Comparison of ENCODE assay signal across 31 cellular contexts in the genomic region with DNA sequence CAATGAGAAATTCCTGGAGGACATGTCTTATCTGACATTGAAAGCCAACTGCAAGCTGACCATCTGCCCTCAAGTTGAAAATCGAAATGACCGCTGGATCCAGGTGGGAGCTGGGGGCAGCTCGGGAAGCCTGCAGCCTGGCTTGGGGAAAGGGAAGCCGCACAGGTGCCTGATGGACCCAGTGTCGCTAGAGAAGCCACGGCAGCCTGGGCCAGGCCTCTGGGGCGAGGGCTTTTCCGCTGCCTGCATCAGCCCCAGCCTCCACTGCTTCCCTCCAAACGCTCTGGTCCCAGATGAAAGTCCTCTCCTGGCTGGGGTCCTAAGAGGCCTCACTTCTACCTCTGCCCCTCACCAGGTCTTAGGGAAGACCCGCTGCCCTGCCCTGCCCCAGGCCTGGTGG. TPM values are rescaled to one million over a fixed set of nuclear protein-coding genes. Genes with fewer than 3 reads are reported as not detected.
"Had no signal": no experiment of that assay in that cellular context is flagged by ENCODE, and none has a peak within 500 bp of the region (broad histone marks: within the 10 kb centered on the region; RNA-seq: fewer than 3 reads in every experiment).

No MANE protein-coding gene starts in this region.

- DNase-seq: activated CD4-positive, alpha-beta memory T cell treated with anti-CD3 and anti-CD28 coated beads, Interleukin-2, amount 10 ng/mL, durations not matched to agents 7 days and 5 days; activated CD4-positive, alpha-beta T cell treated with anti-CD3 and anti-CD28 coated beads for 1 hour; activated CD4-positive, alpha-beta T cell treated with anti-CD3 and anti-CD28 coated beads, Interleukin-2, amount 10 ng/mL, durations not matched to agents 7 days and 5 days; activated T-cell treated with anti-CD3 and anti-CD28 coated beads, Interleukin-2, amount 50 U/mL, for 4 hours; central memory CD4-positive, alpha-beta T cell; endodermal cell; foreskin melanocyte; heart right ventricle; left ventricle myocardium superior; naive B cell; nephron progenitor cell; ovary; right lobe of liver; stimulated activated CD4-positive, alpha-beta T cell treated with anti-CD3 and anti-CD28 coated beads, Interleukin-2, amount 100 ng/mL, for 48 hours; T-helper 2 cell; upper lobe of left lung had no signal

- H3K4me1 ChIP-seq: breast epithelium, heart right ventricle, right lobe of liver, upper lobe of left lung had no signal

- H3K36me3 ChIP-seq: breast epithelium, esophagus muscularis mucosa, heart right ventricle, neutrophil, ovary, right lobe of liver, thoracic aorta, upper lobe of left lung, vagina had no signal

- H3K9me3 Mint-ChIP-seq: activated CD4-positive, alpha-beta memory T cell treated with anti-CD3 and anti-CD28 coated beads, Interleukin-2, amount 10 ng/mL, durations not matched to agents 7 days and 5 days; activated CD4-positive, alpha-beta T cell treated with anti-CD3 and anti-CD28 coated beads, Interleukin-2, amount 10 ng/mL, durations not matched to agents 7 days and 5 days; activated naive CD4-positive, alpha-beta T cell treated with anti-CD3 and anti-CD28 coated beads, Interleukin-2, amount 50 U/mL, for 24 hours; activated T-cell treated with anti-CD3 and anti-CD28 coated beads, Interleukin-2, amount 50 U/mL, for 4 hours; activated T-helper 2 cell treated with anti-CD3 and anti-CD28 coated beads, Interferon-gamma antibody, Interleukin-2, Interleukin-4, amounts not matched to agents 10 μg/mL and 5 μg/mL and 100 μg/mL, durations not matched to agents 14 hours and 24 hours and 36 hours; dendritic cell treated with granulocyte-macrophage colony-stimulating factor and Interleukin-4, amounts not matched to agents 40 ng/mL and 50 ng/mL, for 4 days; endodermal cell; naive B cell; nephron progenitor cell; stimulated activated naive CD8-positive, alpha-beta T cell treated with anti-CD3 and anti-CD28 coated beads, Interleukin-15, Interleukin-2, amounts not matched to agents 100 ng/mL and 50 ng/mL, for 24 hours; WTC11 had no signal

- H3K4me3 Mint-ChIP-seq: activated CD4-positive, alpha-beta memory T cell treated with anti-CD3 and anti-CD28 coated beads, Interleukin-2, amount 10 ng/mL, durations not matched to agents 7 days and 5 days; activated CD4-positive, alpha-beta T cell treated with anti-CD3 and anti-CD28 coated beads, Interleukin-2, amount 10 ng/mL, durations not matched to agents 7 days and 5 days; activated naive CD4-positive, alpha-beta T cell treated with anti-CD3 and anti-CD28 coated beads, Interleukin-2, amount 50 U/mL, for 24 hours; activated T-cell treated with anti-CD3 and anti-CD28 coated beads, Interleukin-2, amount 50 U/mL, for 4 hours; dendritic cell treated with granulocyte-macrophage colony-stimulating factor and Interleukin-4, amounts not matched to agents 40 ng/mL and 50 ng/mL, for 4 days; endodermal cell; nephron progenitor cell; stimulated activated naive CD8-positive, alpha-beta T cell treated with anti-CD3 and anti-CD28 coated beads, Interleukin-15, Interleukin-2, amounts not matched to agents 100 ng/mL and 50 ng/mL, for 24 hours; WTC11 had no signal

- H3K27me3 ChIP-seq: breast epithelium, neutrophil, ovary, right lobe of liver, upper lobe of left lung, vagina had no signal

- H3K27ac ChIP-seq: breast epithelium, esophagus muscularis mucosa, heart right ventricle, neutrophil, ovary, right lobe of liver, thoracic aorta, upper lobe of left lung, vagina had no signal

- H3K4me3 ChIP-seq: breast epithelium, esophagus muscularis mucosa, heart right ventricle, ovary, right lobe of liver, thoracic aorta, upper lobe of left lung, vagina had no signal

- H3K27ac Mint-ChIP-seq: activated CD4-positive, alpha-beta memory T cell treated with anti-CD3 and anti-CD28 coated beads, Interleukin-2, amount 10 ng/mL, durations not matched to agents 7 days and 5 days; activated CD4-positive, alpha-beta T cell treated with anti-CD3 and anti-CD28 coated beads, Interleukin-2, amount 10 ng/mL, durations not matched to agents 7 days and 5 days; activated naive CD4-positive, alpha-beta T cell treated with anti-CD3 and anti-CD28 coated beads, Interleukin-2, amount 50 U/mL, for 24 hours; activated T-helper 2 cell treated with anti-CD3 and anti-CD28 coated beads, Interferon-gamma antibody, Interleukin-2, Interleukin-4, amounts not matched to agents 10 μg/mL and 5 μg/mL and 100 μg/mL, durations not matched to agents 14 hours and 24 hours and 36 hours; dendritic cell treated with granulocyte-macrophage colony-stimulating factor and Interleukin-4, amounts not matched to agents 40 ng/mL and 50 ng/mL, for 4 days; endodermal cell; progenitor cell of endocrine pancreas; stimulated activated naive CD8-positive, alpha-beta T cell treated with anti-CD3 and anti-CD28 coated beads, Interleukin-15, Interleukin-2, amounts not matched to agents 100 ng/mL and 50 ng/mL, for 24 hours; WTC11 had no signal

- H3K36me3 Mint-ChIP-seq: activated naive CD4-positive, alpha-beta T cell treated with anti-CD3 and anti-CD28 coated beads, Interleukin-2, amount 50 U/mL, for 24 hours; naive B cell; WTC11 had no signal

- H3K27me3 Mint-ChIP-seq: activated CD4-positive, alpha-beta memory T cell treated with anti-CD3 and anti-CD28 coated beads, Interleukin-2, amount 10 ng/mL, durations not matched to agents 7 days and 5 days; activated CD4-positive, alpha-beta T cell treated with anti-CD3 and anti-CD28 coated beads, Interleukin-2, amount 10 ng/mL, durations not matched to agents 7 days and 5 days; activated naive CD4-positive, alpha-beta T cell treated with anti-CD3 and anti-CD28 coated beads, Interleukin-2, amount 50 U/mL, for 24 hours had no signal

- ATAC-seq: activated T-cell treated with anti-CD3 and anti-CD28 coated beads, Interleukin-2, amount 50 U/mL, for 4 hours; heart right ventricle; left ventricle myocardium superior; right lobe of liver had no signal

- H3K9me3 ChIP-seq: breast epithelium, esophagus muscularis mucosa, heart right ventricle, neutrophil, ovary, right lobe of liver, thoracic aorta, upper lobe of left lung, vagina had no signal

- H3K4me1 Mint-ChIP-seq: activated CD4-positive, alpha-beta memory T cell treated with anti-CD3 and anti-CD28 coated beads, Interleukin-2, amount 10 ng/mL, durations not matched to agents 7 days and 5 days; activated CD4-positive, alpha-beta T cell treated with anti-CD3 and anti-CD28 coated beads, Interleukin-2, amount 10 ng/mL, durations not matched to agents 7 days and 5 days; activated naive CD4-positive, alpha-beta T cell treated with anti-CD3 and anti-CD28 coated beads, Interleukin-2, amount 50 U/mL, for 24 hours; endodermal cell had no signal

RNA-seq across cellular contexts. Expression of a gene that starts 18.8 kb away (rescaled TPM):
- total RNA-seq: activated CD4-positive, alpha-beta memory T cell treated with anti-CD3 and anti-CD28 coated beads, Interleukin-2, amount 10 ng/mL, durations not matched to agents 7 days and 5 days; activated CD4-positive, alpha-beta T cell treated with anti-CD3 and anti-CD28 coated beads, Interleukin-2, amount 10 ng/mL, durations not matched to agents 7 days and 5 days; activated T-cell treated with anti-CD3 and anti-CD28 coated beads, Interleukin-2, amount 50 U/mL, for 4 hours; activated T-helper 2 cell treated with anti-CD3 and anti-CD28 coated beads, Interferon-gamma antibody, Interleukin-2, Interleukin-4, amounts not matched to agents 10 μg/mL and 5 μg/mL and 100 μg/mL, durations not matched to agents 14 hours and 24 hours and 36 hours; breast epithelium; esophagus muscularis mucosa; glomerular endothelial cell; heart right ventricle; left ventricle myocardium superior; ovary; progenitor cell of endocrine pancreas; right lobe of liver; skeletal muscle tissue; subcutaneous adipose tissue; thoracic aorta; upper lobe of left lung had no signal
- polyA plus RNA-seq: heart right ventricle, ovary had no signal

RNA-seq across cellular contexts. Expression of a gene that starts 25.2 kb away (rescaled TPM):
- total RNA-seq: activated CD4-positive, alpha-beta memory T cell treated with anti-CD3 and anti-CD28 coated beads, Interleukin-2, amount 10 ng/mL, durations not matched to agents 7 days and 5 days; activated CD4-positive, alpha-beta T cell treated with anti-CD3 and anti-CD28 coated beads, Interleukin-2, amount 10 ng/mL, durations not matched to agents 7 days and 5 days; activated T-cell treated with anti-CD3 and anti-CD28 coated beads, Interleukin-2, amount 50 U/mL, for 4 hours; activated T-helper 2 cell treated with anti-CD3 and anti-CD28 coated beads, Interferon-gamma antibody, Interleukin-2, Interleukin-4, amounts not matched to agents 10 μg/mL and 5 μg/mL and 100 μg/mL, durations not matched to agents 14 hours and 24 hours and 36 hours; heart right ventricle; left ventricle myocardium superior; mucosa of gallbladder; progenitor cell of endocrine pancreas; skeletal muscle tissue; subcutaneous adipose tissue; upper lobe of left lung had no signal
- polyA plus RNA-seq: ovary had no signal
